8 cellular contexts compared by ENCODE assay signal in genomic region chr19:3284759-3285646, GRCh38.
DNase-seq lines count a peak whose midpoint lies in the region; ATAC-seq, FAIRE-seq and TF ChIP-seq lines count a peak whose summit lies in the region.

No MANE protein-coding gene starts in this region.

- CTCF ChIA-PET in HepG2 (lab: Yijun Ruan, JAX; ENCODE audit: low intra/inter-chr PET ratio, low total read pairs) = interaction anchor here (0.9 kb wide), 1 partner anchor 10 kb away, joined by 4 read pairs; no protein-coding TSS in a partner anchor

- H3K27me3 ChIP-seq in bronchial epithelial cell (ENCODE audit: control insufficient read depth, insufficient read depth, low read length) = no peaks in the 10 kb centered on the region
- peaks cover 10 to 19% of the 10 kb centered on the region in 2 experiments; a peak in 3 of 5 replicates for H3K27me3 ChIP-seq in HepG2 (ENCODE audit: control insufficient read depth in 1 of 2, insufficient read depth in 2 of 2, low read length in 2 of 2)

- peak overlapping the region; percentile 69 for H3K9ac ChIP-seq in HepG2 (ENCODE audit: insufficient read depth, low read depth, low read length)

- peak overlapping the region; percentile 92 for H2AFZ ChIP-seq in HepG2 (ENCODE audit: low read length)

- FAIRE-seq in D721Med (lab: Jason Lieb, UNC) (no peak), bronchial epithelial cell (lab: Jason Lieb, UNC) (no peak), HepG2 (lab: Jason Lieb, UNC) (peak; percentile 54)

- TF ChIP-seq CTCF in D721Med (IDR thresholded peaks at IDR 0.05; ENCODE audit: insufficient read depth, missing control alignments) (no peak), bronchial epithelial cell (IDR thresholded peaks at IDR 0.05; ENCODE audit: insufficient read depth, low read length, severe bottlenecking) (no peak), HepG2 (CRISPR knock-in tag; IDR thresholded peaks at IDR 0.05) (no peak)

- H3K4me3 ChIP-seq in bronchial epithelial cell (ENCODE audit: low read depth, low read length) (peak overlapping the region; percentile 15), HepG2 (replicated peaks in 1 of 3; ENCODE audit: insufficient read depth in 1 of 3, low read depth in 2 of 3, low read length in 3 of 3) (peak overlapping the region; percentile 50 to 75 (median 59))

- intact Hi-C loops in HepG2 (cut with micrococcal nuclease; ENCODE audit: unreplicated experiment) = no loop called here

- H3K79me2 ChIP-seq in HepG2 (ENCODE audit: insufficient read depth, low read length) = no peaks in the 10 kb centered on the region

- TF ChIP-seq EP300 in HepG2 (IDR thresholded peaks at IDR 0.05; ENCODE audit: low read depth in 2 of 2, low read length in 2 of 2) (no peak), HepG2 (CRISPR knock-in tag; IDR thresholded peaks at IDR 0.05; ENCODE audit: borderline replicate concordance) (no peak)

- POLR2A ChIA-PET in HepG2 (lab: Yijun Ruan, JAX) = interaction anchor here (1.5 to 2.1 kb wide), 2 partner anchors 9 to 195 kb away, joined by 8 to 55 read pairs; partner anchors contain the start of gene SMIM24

- peak overlapping the region; percentile 95 for H3K4me2 ChIP-seq in HepG2 (ENCODE audit: low read depth, low read length)

- peak; percentile 58 for DNase-seq in D721Med (ENCODE audit: insufficient read length, low spot score)
- peak; percentile 66 for DNase-seq in MV-4-11 (lab: John Stamatoyannopoulos, UW)
- peak; percentile 27 to 56 (median 36) for DNase-seq in activated CD4-positive, CD25-positive, alpha-beta regulatory T cell (lab: John Stamatoyannopoulos, UW)
- peak; percentile 80 for DNase-seq in bronchial epithelial cell (ENCODE audit: low read depth)
- DNase-seq in HepG2 (ENCODE audit: low spot score) = peak; percentile 87
- DNase-seq in stimulated activated CD8-positive, alpha-beta memory T cell treated with anti-CD3 and anti-CD28 coated beads, Interleukin-15, amount 100 ng/mL, for 48 hours (ENCODE audit: low read depth in 2 of 2) = peak; percentile 61 to 79

- H3K36me3 ChIP-seq in bronchial epithelial cell (ENCODE audit: control insufficient read depth, insufficient read depth, low read length) (no peaks in the 10 kb centered on the region), HepG2 (replicated peaks in 1 of 2; ENCODE audit: control insufficient read depth in 1 of 2, insufficient read depth in 2 of 2, low read length in 2 of 2) (no peaks in the 10 kb centered on the region)

- H4K20me1 ChIP-seq in HepG2 (ENCODE audit: insufficient read depth, low read length) = no peaks in the 10 kb centered on the region

- H3K27ac ChIP-seq in HepG2 (ENCODE audit: extremely low read length, insufficient read depth, low read length) = peak overlapping the region; percentile 80

- no TSS peak for BruUV-seq in HepG2 (replicated peaks; lab: Mats Ljungman, UMichigan)

- in situ Hi-C loops in HepG2 (cut with HindIII; ENCODE audit: extremely low pct_ligation_motif_present, low pct_unique_long_range_greater_than_20kb) = no loop called here

- 7% methylated on average over 18 of the region's 38 CpGs for WGBS in HepG2 (ENCODE audit: low lambda C conversion rate)

- no peak for TF ChIP-seq RAD21 in HepG2 (CRISPR knock-in tag; IDR thresholded peaks at IDR 0.05)

- ATAC-seq in HepG2 = peak; percentile 87
- ATAC-seq in HG03439 (IDR thresholded peaks at IDR 0.05; ENCODE audit: unreplicated experiment) = no peak
- no peak for ATAC-seq in GM21737 (IDR thresholded peaks at IDR 0.05; ENCODE audit: unreplicated experiment)

- no peaks in the 10 kb centered on the region for H3K9me3 ChIP-seq in HepG2 (ENCODE audit: low read length)

- peaks cover 24% of the 10 kb centered on the region for H3K4me1 ChIP-seq in HepG2 (ENCODE audit: insufficient read depth, low read length)

- TF ChIP-seq POLR2A in HepG2 (IDR thresholded peaks at IDR 0.05; ENCODE audit: insufficient read depth in 1 of 2, low read depth in 2 of 2, low read length in 2 of 2) = peak; percentile 75 to 84

TF ChIP-seq in HepG2, 621 proteins besides CTCF, POLR2A, EP300 and RAD21 (continues in another document):
- TF ChIP-seq ZBTB1 (CRISPR knock-in tag; IDR thresholded peaks at IDR 0.05; ENCODE audit: borderline replicate concordance) = no peak
- TF ChIP-seq ZNF556 (CRISPR knock-in tag; IDR thresholded peaks at IDR 0.05; ENCODE audit: borderline replicate concordance) = no peak
- no peak for TF ChIP-seq ESRRA (CRISPR knock-in tag; IDR thresholded peaks at IDR 0.05; ENCODE audit: low read depth)
- TF ChIP-seq FUBP1 (CRISPR knock-in tag; IDR thresholded peaks at IDR 0.05; ENCODE audit: borderline replicate concordance) = no peak
- no peak for TF ChIP-seq TIGD3 (CRISPR knock-in tag; IDR thresholded peaks at IDR 0.05; ENCODE audit: borderline replicate concordance)
- TF ChIP-seq DMTF1 (CRISPR knock-in tag; IDR thresholded peaks at IDR 0.05) = no peak
- no peak for TF ChIP-seq MBNL3 (CRISPR knock-in tag; conservative IDR thresholded peaks at IDR 0.05)
- no peak for TF ChIP-seq ZNF552 (CRISPR knock-in tag; IDR thresholded peaks at IDR 0.05; ENCODE audit: borderline replicate concordance)
- TF ChIP-seq JUNB (CRISPR knock-in tag; IDR thresholded peaks at IDR 0.05; ENCODE audit: borderline replicate concordance) = no peak
- no peak for TF ChIP-seq ATF2 (CRISPR knock-in tag; IDR thresholded peaks at IDR 0.05)
- 0 out of 2 replicates have a peak, but pooled peaks have one; percentile 13 for TF ChIP-seq GATAD2A (CRISPR knock-in tag; IDR thresholded peaks at IDR 0.05)
- no peak for TF ChIP-seq ZNF790 (CRISPR knock-in tag; IDR thresholded peaks at IDR 0.05; ENCODE audit: borderline replicate concordance)
- TF ChIP-seq SNAPC2 (CRISPR knock-in tag; IDR thresholded peaks at IDR 0.05) = no peak
- TF ChIP-seq ZNF510 (CRISPR knock-in tag; IDR thresholded peaks at IDR 0.05; ENCODE audit: low read depth) = no peak
- no peak for TF ChIP-seq ZNF225 (CRISPR knock-in tag; IDR thresholded peaks at IDR 0.05)
- TF ChIP-seq ZNF7 (CRISPR knock-in tag; IDR thresholded peaks at IDR 0.05) = no peak
- no peak for TF ChIP-seq ZNF274 (CRISPR knock-in tag; IDR thresholded peaks at IDR 0.05)
- TF ChIP-seq ZNF557 (CRISPR knock-in tag; IDR thresholded peaks at IDR 0.05) = no peak
- no peak for TF ChIP-seq ZNF33B (CRISPR knock-in tag; IDR thresholded peaks at IDR 0.05)

Comparison
In these comparisons a context has a peak if more than half of its experiments do, and no peak if none do; other contexts are left out.
1. DNase-seq: peak in every context shown above with its lines; median percentile 87 in HepG2; 80 in bronchial epithelial cell; 70 in stimulated activated CD8-positive, alpha-beta memory T cell treated with anti-CD3 and anti-CD28 coated beads, Interleukin-15, amount 100 ng/mL, for 48 hours; 66 in MV-4-11; 58 in D721Med; 36 in activated CD4-positive, CD25-positive, alpha-beta regulatory T cell.